ENCODE assay signal across 22 cellular contexts in genomic region chr16:69467531-69468204, GRCh38.
"Had no signal": no experiment of that assay in that cellular context is flagged by ENCODE, and none has a peak within 500 bp of the region (broad histone marks: within the 10 kb centered on the region; RNA-seq: fewer than 3 reads in every experiment).

No MANE protein-coding gene starts in this region.

- DNase-seq: activated CD4-positive, alpha-beta T cell treated with anti-CD3 and anti-CD28 coated beads for 48 hours; activated CD8-positive, alpha-beta T cell treated with anti-CD3 and anti-CD28 coated beads for 36 hours; activated effector memory CD4-positive, alpha-beta T cell treated with anti-CD3 and anti-CD28 coated beads, Interleukin-2, amount 50 U/mL, for 16 hours; activated naive CD8-positive, alpha-beta T cell treated with anti-CD3 and anti-CD28 coated beads for 36 hours; activated T-cell treated with anti-CD3 and anti-CD28 coated beads, Interleukin-2, amount 50 U/mL, for 1 hour; amniotic stem cell; caudate nucleus; colonic mucosa; endodermal cell; foreskin fibroblast; islet precursor cell; left colon; lower lobe of right lung; midbrain; retina; spleen; stimulated activated CD4-positive, alpha-beta T cell treated with anti-CD3 and anti-CD28 coated beads, Interleukin-4, amount 100 ng/mL, for 4 hours had no signal

- H3K36me3 ChIP-seq: colonic mucosa, thoracic aorta had no signal

- H3K27me3 ChIP-seq: colonic mucosa, hepatocyte, spleen had no signal

- H2AFZ ChIP-seq: hepatocyte had no signal

- H3K27ac Mint-ChIP-seq: endodermal cell had no signal

- ATAC-seq: activated CD8-positive, alpha-beta T cell treated with anti-CD3 and anti-CD28 coated beads for 36 hours; left colon; lower lobe of right lung; stimulated activated memory B cell treated with anti-CD40 and anti-IgM and Interleukin-4, amounts not matched to agents 10 μg/mL and 1 μg/mL and 100 μg/mL, for 72 hours had no signal

- H3K9me3 ChIP-seq: colonic mucosa, lower lobe of right lung, spleen, thoracic aorta had no signal

- H3K4me1 Mint-ChIP-seq: neural crest cell had no signal

- H3K9me3 Mint-ChIP-seq: activated CD8-positive, alpha-beta T cell treated with anti-CD3 and anti-CD28 coated beads for 36 hours; activated naive CD8-positive, alpha-beta T cell treated with anti-CD3 and anti-CD28 coated beads for 36 hours; endodermal cell; neural crest cell; stimulated activated memory B cell treated with anti-CD40 and anti-IgM and Interleukin-4, amounts not matched to agents 10 μg/mL and 1 μg/mL and 100 μg/mL, for 72 hours had no signal

- H3K4me3 ChIP-seq: colonic mucosa, hepatocyte, lower lobe of right lung, spleen, thoracic aorta had no signal

- H3K27me3 Mint-ChIP-seq: activated CD8-positive, alpha-beta T cell treated with anti-CD3 and anti-CD28 coated beads for 36 hours; activated naive CD8-positive, alpha-beta T cell treated with anti-CD3 and anti-CD28 coated beads for 36 hours; stimulated activated memory B cell treated with anti-CD40 and anti-IgM and Interleukin-4, amounts not matched to agents 10 μg/mL and 1 μg/mL and 100 μg/mL, for 72 hours had no signal

- H3K4me1 ChIP-seq: colonic mucosa had no signal

- H3K27ac ChIP-seq: colonic mucosa, epithelial cell of prostate, hepatocyte, lower lobe of right lung, spleen, thoracic aorta had no signal

- H3K4me3 Mint-ChIP-seq: endodermal cell, neural crest cell had no signal

- H3K4me2 ChIP-seq: hepatocyte had no signal
